1 cellular context compared by ENCODE assay signal in genomic region chr19:2479556-2480194, GRCh38.
TF ChIP-seq lines count a peak whose summit lies in the region.

No MANE protein-coding gene starts in this region.

TF ChIP-seq in SK-N-SH, 30 proteins besides CTCF, POLR2A, EP300 and RAD21 (continued from another document):
- TF ChIP-seq PBX3 (IDR thresholded peaks at IDR 0.05) (no peak), MXI1 (IDR thresholded peaks at IDR 0.05; ENCODE audit: low read depth, low read length) (no peak)
